ENCODE assay signal across 8 cellular contexts in genomic region chr22:44025171-44026065, GRCh38. TPM values are rescaled to one million over a fixed set of nuclear protein-coding genes. Genes with fewer than 3 reads are reported as not detected.
DNase-seq lines count a peak whose midpoint lies in the region; ATAC-seq and TF ChIP-seq lines count a peak whose summit lies in the region.

No MANE protein-coding gene starts in this region.

- TF ChIP-seq CTCF in GM12875 (IDR thresholded peaks at IDR 0.05; ENCODE audit: borderline replicate concordance, insufficient read depth, low read depth, low read length) (no peak), KMS-11 (conservative IDR thresholded peaks at IDR 0.05; ENCODE audit: low read depth, low read length) (no peak), lung (IDR thresholded peaks at IDR 0.05; ENCODE audit: control extremely low read depth, extremely low read depth) (no peak), uterus (IDR thresholded peaks at IDR 0.05) (no peak)

- peaks cover 15% of the 10 kb centered on the region for H3K27me3 Mint-ChIP-seq in activated naive CD8-positive, alpha-beta T cell treated with anti-CD3 and anti-CD28 coated beads, Interleukin-2, amount 50 U/mL, for 24 hours

- intact Hi-C loops in uterus (cut with DNase I; ENCODE audit: low total_unique reads) = no loop called here

- TF ChIP-seq POLR2A in uterus (IDR thresholded peaks at IDR 0.05) = no peak

- no peaks in the 10 kb centered on the region for H3K36me3 ChIP-seq in KMS-11 (ENCODE audit: insufficient read depth)
- H3K36me3 ChIP-seq in lung (ENCODE audit: control insufficient read depth in 2 of 2, insufficient read depth in 2 of 2, low read length in 2 of 2) = no peaks in the 10 kb centered on the region
- no peaks in the 10 kb centered on the region for H3K36me3 ChIP-seq in uterus

- ATAC-seq in GM21529 (IDR thresholded peaks at IDR 0.05; ENCODE audit: unreplicated experiment) (peak; percentile 57), lung (ENCODE audit: insufficient read depth, low FRiP score) (no peak)
- ATAC-seq in activated naive CD8-positive, alpha-beta T cell treated with anti-CD3 and anti-CD28 coated beads, Interleukin-2, amount 50 U/mL, for 24 hours = peak; percentile 11

- H3K27ac Mint-ChIP-seq in activated naive CD8-positive, alpha-beta T cell treated with anti-CD3 and anti-CD28 coated beads, Interleukin-2, amount 50 U/mL, for 24 hours = peak overlapping the region; percentile 98

- H3K4me3 ChIP-seq in GM12875 (ENCODE audit: low read depth, low read length) = peak overlapping the region; percentile 88
- no peak overlapping the region for H3K4me3 ChIP-seq in KMS-11 (IDR thresholded peaks at IDR 0.05; ENCODE audit: insufficient read depth, low read depth, low read length)
- no peak overlapping the region for H3K4me3 ChIP-seq in lung
- peak overlapping the region; percentile 32 to 51 for H3K4me3 ChIP-seq in uterus

- DNase-seq in activated naive CD8-positive, alpha-beta T cell treated with anti-CD3 and anti-CD28 coated beads, Interleukin-2, amount 50 U/mL, for 24 hours = peak; percentile 36
- DNase-seq in lung (ENCODE audit: low spot score) (no peak), uterus (peak in 1 of 2 donors; percentile 44), COLO829 (ENCODE audit: low spot score) (no peak)
- DNase-seq in activated CD4-positive, alpha-beta T cell treated with anti-CD3 and anti-CD28 coated beads for 48 hours = no peak

- H3K36me3 Mint-ChIP-seq in activated naive CD8-positive, alpha-beta T cell treated with anti-CD3 and anti-CD28 coated beads, Interleukin-2, amount 50 U/mL, for 24 hours (ENCODE audit: low read depth) = peaks cover 11% of the 10 kb centered on the region

- H2AFZ ChIP-seq in KMS-11 (ENCODE audit: low read depth) = 0 out of 2 replicates have a peak overlapping the region, but pooled peaks have one; percentile 59

- no peaks in the 10 kb centered on the region for H3K27me3 ChIP-seq in KMS-11 (ENCODE audit: insufficient read depth, low read depth)
- H3K27me3 ChIP-seq in lung (ENCODE audit: control insufficient read depth, insufficient read depth) = no peaks in the 10 kb centered on the region
- no peaks in the 10 kb centered on the region for H3K27me3 ChIP-seq in uterus

- peak overlapping the region; percentile 98; the same call in 1 of the 2 replicates for H3K9ac ChIP-seq in KMS-11

- H3K4me3 Mint-ChIP-seq in activated naive CD8-positive, alpha-beta T cell treated with anti-CD3 and anti-CD28 coated beads, Interleukin-2, amount 50 U/mL, for 24 hours = peak overlapping the region; percentile 86

- H3K9me3 Mint-ChIP-seq in activated naive CD8-positive, alpha-beta T cell treated with anti-CD3 and anti-CD28 coated beads, Interleukin-2, amount 50 U/mL, for 24 hours = no peaks in the 10 kb centered on the region

- no peaks in the 10 kb centered on the region for H4K20me1 ChIP-seq in KMS-11 (ENCODE audit: insufficient read depth)

- 59 to 61% methylated on average over 26 of the region's 26 CpGs for WGBS in lung, 2 donors

- H3K4me1 Mint-ChIP-seq in activated naive CD8-positive, alpha-beta T cell treated with anti-CD3 and anti-CD28 coated beads, Interleukin-2, amount 50 U/mL, for 24 hours = peaks cover 62% of the 10 kb centered on the region

- no peak overlapping the region for H3K27ac ChIP-seq in KMS-11
- H3K27ac ChIP-seq in lung (ENCODE audit: low read depth in 1 of 2, low read length in 1 of 2) = peak overlapping the region; percentile 92 to 97
- peak overlapping the region; percentile 78 to 85 for H3K27ac ChIP-seq in uterus

- H3K79me2 ChIP-seq in KMS-11 (ENCODE audit: insufficient read depth, low read depth) = peaks cover 11% of the 10 kb centered on the region; the same call in 1 of the 2 replicates

- H3K9me3 ChIP-seq in lung (ENCODE audit: control insufficient read depth in 2 of 2, insufficient read depth in 1 of 2, low read length in 1 of 2) = no peaks in the 10 kb centered on the region
- H3K9me3 ChIP-seq in uterus = no peaks in the 10 kb centered on the region

- H3K4me1 ChIP-seq in KMS-11 (ENCODE audit: low read depth, poor library complexity, severe bottlenecking) = peaks cover 9% of the 10 kb centered on the region
- peaks cover 5 to 19% of the 10 kb centered on the region in 2 donors for H3K4me1 ChIP-seq in lung (ENCODE audit: control insufficient read depth in 2 of 2, insufficient read depth in 2 of 2, low read length in 2 of 2)
- peaks cover 0 to 4% of the 10 kb centered on the region in 2 donors for H3K4me1 ChIP-seq in uterus

- peak overlapping the region; percentile 84 for H3K4me2 ChIP-seq in KMS-11

RNA-seq across cellular contexts. Expression of gene PARVB, which starts 1.3 kb away (rescaled TPM):
- total RNA-seq in lung (10 to 100 TPM; 49.4 to 50.1 TPM), uterus (10 to 100 TPM; 27.7 to 88.5 (median 41.7) TPM)
- 10 to 100 TPM; 16.9 to 64.2 TPM for polyA plus RNA-seq in lung

Comparison
In these comparisons a context has a peak if more than half of its experiments do, and no peak if none do; other contexts are left out.
1. H3K4me3 ChIP-seq: peak in GM12875 (single experiment) and uterus (2 of 2); none in KMS-11 (single experiment) and lung (single experiment).